ENCODE assay signal across 9 cellular contexts in the genomic region with DNA sequence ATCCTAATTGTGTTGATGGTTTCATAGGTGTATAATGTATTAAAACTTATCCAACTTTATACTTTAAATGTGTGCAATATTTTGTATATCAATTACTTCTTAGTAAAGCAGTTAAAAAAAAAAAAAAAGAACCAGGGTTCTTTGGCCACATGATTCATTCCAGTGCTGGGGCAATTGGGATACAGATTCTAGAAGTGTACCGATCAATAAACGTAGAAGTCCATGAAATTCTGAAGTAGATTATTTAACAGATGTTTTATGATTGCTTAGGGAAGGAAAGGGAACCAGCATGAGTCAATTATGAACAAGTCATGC. TPM values are rescaled to one million over a fixed set of nuclear protein-coding genes. Genes with fewer than 3 reads are reported as not detected.
DNase-seq lines count a peak whose midpoint lies in the region; ATAC-seq and TF ChIP-seq lines count a peak whose summit lies in the region.
"Had no signal": no experiment of that assay in that cellular context is flagged by ENCODE, and none has a peak within 500 bp of the region (broad histone marks: within the 10 kb centered on the region; RNA-seq: fewer than 3 reads in every experiment).

No MANE protein-coding gene starts in this region.

- no peak for DNase-seq in activated naive CD4-positive, alpha-beta T cell treated with Interleukin-2 at 50 U/mL for 16 hours
- DNase-seq in type B pancreatic cell (ENCODE audit: extremely low spot score, unreplicated experiment) = no peak
- no peak for DNase-seq in activated gamma-delta T cell (lab: John Stamatoyannopoulos, UW)
- no peak for DNase-seq in superior temporal gyrus (ENCODE audit: extremely low spot score)
- DNase-seq: dorsolateral prefrontal cortex had no signal

- ATAC-seq in activated T-helper 17 cell treated with anti-CD3 and anti-CD28 coated beads, Interleukin-2, amount 50 U/mL, for 72 hours (replicated peaks) = no peak
- no peak for ATAC-seq in GM19023 (IDR thresholded peaks at IDR 0.05; ENCODE audit: unreplicated experiment)

- H3K4me3 Mint-ChIP-seq in activated naive CD4-positive, alpha-beta T cell treated with anti-CD3 and anti-CD28 coated beads, Interleukin-2, amount 50 U/mL, for 24 hours = peak overlapping the region; percentile 80
- H3K4me3 Mint-ChIP-seq in activated T-helper 17 cell treated with anti-CD3 and anti-CD28 coated beads, Interleukin-2, amount 50 U/mL, for 72 hours = peak overlapping the region; percentile 82
- no peak overlapping the region for H3K4me3 Mint-ChIP-seq in type B pancreatic cell

- peak overlapping the region; percentile 97 for H3K27ac Mint-ChIP-seq in activated naive CD4-positive, alpha-beta T cell treated with anti-CD3 and anti-CD28 coated beads, Interleukin-2, amount 50 U/mL, for 24 hours
- peak overlapping the region; percentile 99 for H3K27ac Mint-ChIP-seq in activated T-helper 17 cell treated with anti-CD3 and anti-CD28 coated beads, Interleukin-2, amount 50 U/mL, for 72 hours
- H3K27ac Mint-ChIP-seq in type B pancreatic cell = peak overlapping the region; percentile 81

- no peak overlapping the region for H3K4me3 ChIP-seq in mesodermal cell (ENCODE audit: extremely low read depth, insufficient read depth, low read length, poor library complexity, severe bottlenecking)
- H3K4me3 ChIP-seq: dorsolateral prefrontal cortex had no signal

- no peaks in the 10 kb centered on the region for H3K9me3 Mint-ChIP-seq in activated naive CD4-positive, alpha-beta T cell treated with anti-CD3 and anti-CD28 coated beads, Interleukin-2, amount 50 U/mL, for 24 hours
- H3K9me3 Mint-ChIP-seq in activated T-helper 17 cell treated with anti-CD3 and anti-CD28 coated beads, Interleukin-2, amount 50 U/mL, for 72 hours = no peaks in the 10 kb centered on the region
- H3K9me3 Mint-ChIP-seq in type B pancreatic cell = no peaks in the 10 kb centered on the region

- TF ChIP-seq CTCF in type B pancreatic cell (conservative IDR thresholded peaks at IDR 0.05) = no peak

- peak overlapping the region; percentile 87 for H3K27ac ChIP-seq in mesodermal cell (ENCODE audit: low read depth, low read length, severe bottlenecking)

- no peaks in the 10 kb centered on the region for H3K9me3 ChIP-seq in mesodermal cell (ENCODE audit: control insufficient read depth, low read length)

- H3K36me3 Mint-ChIP-seq in activated naive CD4-positive, alpha-beta T cell treated with anti-CD3 and anti-CD28 coated beads, Interleukin-2, amount 50 U/mL, for 24 hours = peaks cover 10% of the 10 kb centered on the region
- no peaks in the 10 kb centered on the region for H3K36me3 Mint-ChIP-seq in activated T-helper 17 cell treated with anti-CD3 and anti-CD28 coated beads, Interleukin-2, amount 50 U/mL, for 72 hours (ENCODE audit: low read depth)
- peaks cover 8% of the 10 kb centered on the region for H3K36me3 Mint-ChIP-seq in type B pancreatic cell

- peaks cover 31% of the 10 kb centered on the region for H3K4me1 ChIP-seq in mesodermal cell (ENCODE audit: control insufficient read depth, insufficient read depth, low read length, poor library complexity, severe bottlenecking)

- 90 to 92% methylated on average over 2 of the region's 2 CpGs for WGBS in mesodermal cell (ENCODE audit: insufficient coverage in 2 of 2), 2 experiments

- no peaks in the 10 kb centered on the region for H3K27me3 Mint-ChIP-seq in activated naive CD4-positive, alpha-beta T cell treated with anti-CD3 and anti-CD28 coated beads, Interleukin-2, amount 50 U/mL, for 24 hours
- H3K27me3 Mint-ChIP-seq in activated T-helper 17 cell treated with anti-CD3 and anti-CD28 coated beads, Interleukin-2, amount 50 U/mL, for 72 hours = no peaks in the 10 kb centered on the region
- H3K27me3 Mint-ChIP-seq in type B pancreatic cell = no peaks in the 10 kb centered on the region

- peaks cover 3% of the 10 kb centered on the region for H3K36me3 ChIP-seq in mesodermal cell (ENCODE audit: control insufficient read depth, insufficient read depth, low read length)

- peaks cover 81% of the 10 kb centered on the region for H3K4me1 Mint-ChIP-seq in activated naive CD4-positive, alpha-beta T cell treated with anti-CD3 and anti-CD28 coated beads, Interleukin-2, amount 50 U/mL, for 24 hours
- peaks cover 37% of the 10 kb centered on the region for H3K4me1 Mint-ChIP-seq in activated T-helper 17 cell treated with anti-CD3 and anti-CD28 coated beads, Interleukin-2, amount 50 U/mL, for 72 hours
- peaks cover 36% of the 10 kb centered on the region for H3K4me1 Mint-ChIP-seq in type B pancreatic cell (ENCODE audit: unreplicated experiment)

RNA-seq across cellular contexts. Expression of gene MAPK1, which starts 51.0 kb away (rescaled TPM):
- 10 to 100 TPM; 48.6 to 70.7 TPM for total RNA-seq in activated T-helper 17 cell treated with anti-CD3 and anti-CD28 coated beads, Interleukin-2, amount 50 U/mL, for 72 hours
- polyA plus RNA-seq in mesodermal cell (2013, experiment 1 of 2) = 95.7 TPM
- polyA plus RNA-seq in mesodermal cell (2013, experiment 2 of 2) = 81.7 TPM
- 112 and 130 TPM in 2 replicates for total RNA-seq in type B pancreatic cell (ENCODE audit: low replicate concordance)
